27 cellular contexts compared by ENCODE assay signal in genomic region chr2:158845444-158845843, GRCh38. TPM values are rescaled to one million over a fixed set of nuclear protein-coding genes. Genes with fewer than 3 reads are reported as not detected.
DNase-seq lines count a peak whose midpoint lies in the region; ATAC-seq, FAIRE-seq and TF ChIP-seq lines count a peak whose summit lies in the region.
"Had no signal": no experiment of that assay in that cellular context is flagged by ENCODE, and none has a peak within 500 bp of the region (broad histone marks: within the 10 kb centered on the region; RNA-seq: fewer than 3 reads in every experiment).

No MANE protein-coding gene starts in this region.

- dilution Hi-C loops in endothelial cell of umbilical vein (cut with MboI; ENCODE audit: extremely low pct_ligation_motif_present, low sequenced_read_pairs), result no loop called here

- H3K4me1 ChIP-seq in breast epithelium (no peaks in the 10 kb centered on the region), endothelial cell of umbilical vein (ENCODE audit: control insufficient read depth, extremely low read depth, insufficient read depth, low read length) (peaks cover 8% of the 10 kb centered on the region), neural progenitor cell (peaks cover 15% of the 10 kb centered on the region), smooth muscle cell (ENCODE audit: low read depth) (peaks cover 9% of the 10 kb centered on the region), prostate gland (replicated peaks) (no peaks in the 10 kb centered on the region), foreskin keratinocyte (no peaks in the 10 kb centered on the region)
- H3K4me1 ChIP-seq: BE2C; BLaER1 treated with 17β-estradiol and CSF1 and Interleukin-3, amounts not matched to agents 10 nM and 100 nM had no signal

- H3K27me3 ChIP-seq in breast epithelium, result no peaks in the 10 kb centered on the region
- H3K27me3 ChIP-seq in endothelial cell of umbilical vein (ENCODE audit: control insufficient read depth in 2 of 2, insufficient read depth in 2 of 2, low read length in 2 of 2), result peaks cover 0 to 11% of the 10 kb centered on the region in 2 experiments
- no peaks in the 10 kb centered on the region for H3K27me3 ChIP-seq in neural progenitor cell
- no peaks in the 10 kb centered on the region for H3K27me3 ChIP-seq in smooth muscle cell (ENCODE audit: low read depth)
- no peaks in the 10 kb centered on the region for H3K27me3 ChIP-seq in prostate gland (replicated peaks; ENCODE audit: insufficient read depth)
- peaks cover 15% of the 10 kb centered on the region for H3K27me3 ChIP-seq in foreskin keratinocyte
- H3K27me3 ChIP-seq: BE2C; BLaER1 treated with 17β-estradiol and CSF1 and Interleukin-3, amounts not matched to agents 10 nM and 100 nM had no signal

- H3K4me2 ChIP-seq in endothelial cell of umbilical vein (ENCODE audit: insufficient read depth, low read length) (peak overlapping the region; percentile 8), neural progenitor cell (peak overlapping the region; percentile 62), smooth muscle cell (peak overlapping the region; percentile 3)
- H3K4me2 ChIP-seq: BLaER1 treated with 17β-estradiol and CSF1 and Interleukin-3, amounts not matched to agents 10 nM and 100 nM had no signal

- H3K27ac ChIP-seq in breast epithelium, result no peak overlapping the region
- H3K27ac ChIP-seq in endothelial cell of umbilical vein (ENCODE audit: insufficient read depth, low read depth, low read length), result no peak overlapping the region
- H3K27ac ChIP-seq in neural progenitor cell, result no peak overlapping the region
- no peak overlapping the region for H3K27ac ChIP-seq in smooth muscle cell (ENCODE audit: low read depth)
- no peak overlapping the region for H3K27ac ChIP-seq in prostate gland
- no peak overlapping the region for H3K27ac ChIP-seq in foreskin keratinocyte
- H3K27ac ChIP-seq: 22Rv1; BLaER1 treated with 17β-estradiol and CSF1 and Interleukin-3, amounts not matched to agents 10 nM and 100 nM; GM23248 had no signal

- H3K36me3 ChIP-seq in breast epithelium (no peaks in the 10 kb centered on the region), endothelial cell of umbilical vein (ENCODE audit: control insufficient read depth in 2 of 2, extremely low read depth in 1 of 2, insufficient read depth in 2 of 2, low read length in 2 of 2) (no peaks in the 10 kb centered on the region), neural progenitor cell (no peaks in the 10 kb centered on the region), smooth muscle cell (ENCODE audit: low read depth) (no peaks in the 10 kb centered on the region), prostate gland (no peaks in the 10 kb centered on the region)
- H3K36me3 ChIP-seq: BE2C; BLaER1 treated with 17β-estradiol and CSF1 and Interleukin-3, amounts not matched to agents 10 nM and 100 nM had no signal

- H2AFZ ChIP-seq in endothelial cell of umbilical vein (ENCODE audit: low read depth, low read length) (no peak overlapping the region), neural progenitor cell (replicated peaks) (no peak overlapping the region), smooth muscle cell (ENCODE audit: low read depth) (no peak overlapping the region)
- H2AFZ ChIP-seq: GM23248 had no signal

- H3K4me1 Mint-ChIP-seq in MCF 10A (ENCODE audit: insufficient read depth, unreplicated experiment) (peaks cover 12% of the 10 kb centered on the region), neural progenitor cell (peaks cover 9% of the 10 kb centered on the region)
- H3K4me1 Mint-ChIP-seq: CD14-positive monocyte; CD8-positive, alpha-beta memory T cell had no signal

- H3K79me2 ChIP-seq in endothelial cell of umbilical vein (ENCODE audit: control insufficient read depth, insufficient read depth, low read length) (no peaks in the 10 kb centered on the region), neural progenitor cell (ENCODE audit: low read depth) (no peaks in the 10 kb centered on the region), smooth muscle cell (ENCODE audit: low read depth) (no peaks in the 10 kb centered on the region)

- H3K9me3 Mint-ChIP-seq in MCF 10A (ENCODE audit: unreplicated experiment), result no peaks in the 10 kb centered on the region
- H3K9me3 Mint-ChIP-seq in neural progenitor cell, result no peaks in the 10 kb centered on the region
- H3K9me3 Mint-ChIP-seq: CD4-positive, alpha-beta T cell; HFFc6 had no signal

- H3K9ac ChIP-seq in endothelial cell of umbilical vein (replicated peaks; ENCODE audit: extremely low read depth, insufficient read depth, low read length) (no peak overlapping the region), neural progenitor cell (no peak overlapping the region), smooth muscle cell (ENCODE audit: low read depth) (no peak overlapping the region)
- H3K9ac ChIP-seq: BLaER1 treated with 17β-estradiol and CSF1 and Interleukin-3, amounts not matched to agents 10 nM and 100 nM; GM23248 had no signal

- ATAC-seq in HG03469 (IDR thresholded peaks at IDR 0.05; ENCODE audit: unreplicated experiment) (no peak), foreskin keratinocyte (no peak)
- ATAC-seq: GM12878, HCT116 had no signal

- peaks cover 7% of the 10 kb centered on the region for H3F3A ChIP-seq in neural progenitor cell (ENCODE audit: low read depth)
- H3F3A ChIP-seq in smooth muscle cell (ENCODE audit: low read depth), result peaks cover 11% of the 10 kb centered on the region

- DNase-seq in MCF 10A (ENCODE audit: unreplicated experiment) (no peak), breast epithelium (ENCODE audit: low spot score in 2 of 2) (no peak), endothelial cell of umbilical vein (ENCODE audit: low read depth, low spot score) (no peak), neural progenitor cell (ENCODE audit: low spot score) (no peak), smooth muscle cell (lab: John Stamatoyannopoulos, UW; ENCODE audit: unreplicated experiment) (no peak), prostate gland (ENCODE audit: low spot score) (no peak), foreskin keratinocyte (no peak)
- DNase-seq: AML-193; BE2C; CD4-positive, alpha-beta T cell; CD8-positive, alpha-beta memory T cell; EL; GDM1; H9; HFFc6 had no signal

- no peak for FAIRE-seq in endothelial cell of umbilical vein (lab: Jason Lieb, UNC)
- FAIRE-seq: A204.1, D721Med, GM12878, GM19239 had no signal

- no peaks in the 10 kb centered on the region for H4K20me1 ChIP-seq in endothelial cell of umbilical vein (replicated peaks; ENCODE audit: control insufficient read depth, extremely low read depth, insufficient read depth, low read length)
- no peaks in the 10 kb centered on the region for H4K20me1 ChIP-seq in neural progenitor cell (ENCODE audit: low read depth)
- no peaks in the 10 kb centered on the region for H4K20me1 ChIP-seq in smooth muscle cell (ENCODE audit: low read depth)
- H4K20me1 ChIP-seq: BLaER1 treated with 17β-estradiol and CSF1 and Interleukin-3, amounts not matched to agents 10 nM and 100 nM had no signal

- intact Hi-C loops in MCF 10A (cut with micrococcal nuclease), result no loop called here
- intact Hi-C loops in breast epithelium (cut with DNase I; ENCODE audit: low total_unique reads), result no loop called here
- intact Hi-C loops in endothelial cell of umbilical vein (cut with micrococcal nuclease), result no loop called here
- intact Hi-C loops in prostate gland (cut with DNase I), result no loop called here

- no peak overlapping the region for H3K4me3 ChIP-seq in breast epithelium
- H3K4me3 ChIP-seq in endothelial cell of umbilical vein (replicated peaks in 1 of 3; ENCODE audit: insufficient read depth in 1 of 3, low read depth in 1 of 3, low read length in 3 of 3), result no peak overlapping the region
- no peak overlapping the region for H3K4me3 ChIP-seq in neural progenitor cell
- no peak overlapping the region for H3K4me3 ChIP-seq in smooth muscle cell
- no peak overlapping the region for H3K4me3 ChIP-seq in prostate gland
- H3K4me3 ChIP-seq: BLaER1 treated with 17β-estradiol and CSF1 and Interleukin-3, amounts not matched to agents 10 nM and 100 nM; GM12878; GM23248 had no signal

- no peak for TF ChIP-seq CTCF in MCF 10A (IDR thresholded peaks at IDR 0.05; ENCODE audit: unreplicated experiment)
- TF ChIP-seq CTCF in breast epithelium (IDR thresholded peaks at IDR 0.05), result no peak
- no peak for TF ChIP-seq CTCF in endothelial cell of umbilical vein (IDR thresholded peaks at IDR 0.05; ENCODE audit: extremely low read depth in 1 of 2, insufficient read depth in 1 of 2, low read depth in 1 of 2, low read length in 2 of 2)
- TF ChIP-seq CTCF in neural progenitor cell (IDR thresholded peaks at IDR 0.05), result no peak
- no peak for TF ChIP-seq CTCF in smooth muscle cell (IDR thresholded peaks at IDR 0.05; ENCODE audit: borderline replicate concordance, insufficient read depth, poor library complexity, severe bottlenecking)
- no peak for TF ChIP-seq CTCF in prostate gland (IDR thresholded peaks at IDR 0.05)
- no peak for TF ChIP-seq CTCF in foreskin keratinocyte (conservative IDR thresholded peaks at IDR 0.05)

- POLR2A ChIA-PET in MCF 10A (lab: Yijun Ruan, JAX) (interaction anchor here (1.0 to 1.4 kb wide), 2 partner anchors 17 to 85 kb away, joined by 3 read pairs; no protein-coding TSS in a partner anchor), endothelial cell of umbilical vein (lab: Charles Lee) (no interaction called here)

- no peaks in the 10 kb centered on the region for H3K36me3 Mint-ChIP-seq in MCF 10A (ENCODE audit: insufficient read depth, unreplicated experiment)
- H3K36me3 Mint-ChIP-seq in neural progenitor cell, result no peaks in the 10 kb centered on the region
- H3K36me3 Mint-ChIP-seq: CD14-positive monocyte; CD8-positive, alpha-beta memory T cell had no signal

- H3K9me1 ChIP-seq in endothelial cell of umbilical vein (replicated peaks; ENCODE audit: control insufficient read depth, extremely low read depth, insufficient read depth, low read length), result no peaks in the 10 kb centered on the region

- H3K27ac Mint-ChIP-seq in MCF 10A (ENCODE audit: low read depth, unreplicated experiment) (peak overlapping the region; percentile 35), neural progenitor cell (no peak overlapping the region)
- H3K27ac Mint-ChIP-seq: CD14-positive monocyte; CD4-positive, alpha-beta T cell; CD8-positive, alpha-beta memory T cell; H9; HFFc6 had no signal

- TF ChIP-seq POLR2A in breast epithelium (IDR thresholded peaks at IDR 0.05) (no peak), endothelial cell of umbilical vein (IDR thresholded peaks at IDR 0.05; ENCODE audit: low read depth, low read length) (no peak), prostate gland (IDR thresholded peaks at IDR 0.05) (no peak)

- H3K4me3 Mint-ChIP-seq in MCF 10A (ENCODE audit: unreplicated experiment), result no peak overlapping the region
- H3K4me3 Mint-ChIP-seq in neural progenitor cell, result no peak overlapping the region
- H3K4me3 Mint-ChIP-seq: CD14-positive monocyte; CD4-positive, alpha-beta T cell; CD8-positive, alpha-beta memory T cell; H9; HFFc6 had no signal

- H3K9me3 ChIP-seq in breast epithelium (no peaks in the 10 kb centered on the region), endothelial cell of umbilical vein (replicated peaks; ENCODE audit: control insufficient read depth, insufficient read depth, low read length) (no peaks in the 10 kb centered on the region), neural progenitor cell (ENCODE audit: low read depth) (no peaks in the 10 kb centered on the region), smooth muscle cell (replicated peaks; ENCODE audit: low read depth) (no peaks in the 10 kb centered on the region), prostate gland (no peaks in the 10 kb centered on the region)
- H3K9me3 ChIP-seq: BE2C; BLaER1 treated with 17β-estradiol and CSF1 and Interleukin-3, amounts not matched to agents 10 nM and 100 nM had no signal

- no peaks in the 10 kb centered on the region for H3K27me3 Mint-ChIP-seq in MCF 10A (ENCODE audit: insufficient read depth, unreplicated experiment)
- H3K27me3 Mint-ChIP-seq in neural progenitor cell (ENCODE audit: insufficient read depth, low read depth), result peaks cover 2% of the 10 kb centered on the region

- CTCF ChIA-PET in MCF 10A (lab: Yijun Ruan, JAX) (interaction anchor here (0.7 to 1.3 kb wide), 4 partner anchors 9 to 99 kb away, joined by 3 to 9 read pairs (median 4); no protein-coding TSS in a partner anchor), endothelial cell of umbilical vein (lab: Charles Lee) (no interaction called here)

- BruUV-seq in MCF 10A (replicated peaks; lab: Mats Ljungman, UMichigan) (no TSS peak), endothelial cell of umbilical vein (replicated peaks; lab: Mats Ljungman, UMichigan) (no TSS peak)

RNA-seq across cellular contexts. Expression of gene DAPL1, which starts 50.3 kb away (rescaled TPM):
- total RNA-seq in MCF 10A (2022) (not detected in 2 replicates), breast epithelium (not detected), endothelial cell of umbilical vein (not detected in 2 replicates), neural progenitor cell (ENCODE audit: low replicate concordance) (not detected in 2 replicates), smooth muscle cell (not detected in 2 replicates), prostate gland (10 to 100 TPM in 1 of 2 donors, not detected in 1; 19.0 TPM), foreskin keratinocyte (0.39 TPM in 1 of 2 replicates, not detected in the other)
- polyA plus RNA-seq in endothelial cell of umbilical vein (not detected in 2 replicates), smooth muscle cell (0.35 TPM in 1 of 2 replicates, not detected in the other), foreskin keratinocyte (0.27 and 0.56 TPM in 2 replicates)
- polyA plus RNA-seq in endothelial cell of umbilical vein (2011; cell fraction: cytosol; rRNA removed), result not detected in 2 replicates
- not detected in 2 replicates for polyA plus RNA-seq in endothelial cell of umbilical vein (2011; cell fraction: nucleus; rRNA removed)
- not detected in 2 replicates for polyA plus RNA-seq in endothelial cell of umbilical vein (2012)
- polyA minus RNA-seq in endothelial cell of umbilical vein, result not detected in 2 replicates
- polyA minus RNA-seq in endothelial cell of umbilical vein (2011; cell fraction: cytosol; rRNA and poly(A)+ RNA removed), result not detected
- not detected in 2 replicates for polyA minus RNA-seq in endothelial cell of umbilical vein (2011; cell fraction: nucleus; rRNA and poly(A)+ RNA removed)
- total RNA-seq: CD4-positive, alpha-beta T cell; CD8-positive, alpha-beta memory T cell; GM12878; GM23248; H4; H9; HFFc6 had no signal
- polyA plus RNA-seq: AG04450; CD14-positive monocyte; CD8-positive, alpha-beta memory T cell; GM12878; GM23248 had no signal

Comparison
In these comparisons a context has a peak if more than half of its experiments do, and no peak if none do; other contexts are left out.
1. H3K4me2 ChIP-seq: peak in every context shown above with its lines; median percentile 62 in neural progenitor cell; 8 in endothelial cell of umbilical vein; 3 in smooth muscle cell.